ENCODE assay signal across 39 cellular contexts in the genomic region with DNA sequence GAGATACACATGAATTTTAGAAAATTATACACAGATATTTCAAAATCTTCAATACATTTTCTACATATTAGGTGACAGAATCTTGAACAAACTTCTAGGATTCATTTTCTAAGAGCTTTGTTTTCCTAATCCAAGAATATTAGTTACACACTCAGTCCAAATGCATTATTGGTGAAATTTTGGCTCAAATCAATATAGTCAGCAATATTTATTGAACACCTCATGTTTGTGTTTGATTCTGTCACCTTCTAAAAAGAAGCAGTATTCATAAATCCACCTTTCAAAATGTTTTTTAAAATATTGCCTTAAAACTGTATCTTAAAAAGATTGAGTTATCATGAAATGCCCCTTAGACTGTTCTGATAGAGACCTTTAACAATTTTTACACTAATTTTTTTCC. TPM values are rescaled to one million over a fixed set of nuclear protein-coding genes. Genes with fewer than 3 reads are reported as not detected.
"Had no signal": no experiment of that assay in that cellular context is flagged by ENCODE, and none has a peak within 500 bp of the region (broad histone marks: within the 10 kb centered on the region; RNA-seq: fewer than 3 reads in every experiment).

No MANE protein-coding gene starts in this region.

- H3K27me3 ChIP-seq: MG63 had no signal

- H3K4me3 ChIP-seq: MG63 had no signal

- DNase-seq: Kasumi-1, MG63, MM.1S, MV-4-11, NCI-H1048, NCI-H1092, NCI-H1092 treated with DMSO at 0.1 percent for 48 hours, NCI-H1105, NCI-H1105 treated with DMSO at 0.1 percent for 48 hours, NCI-H1417, NCI-H1417 treated with DMSO at 0.1 percent for 48 hours, NCI-H1436, NCI-H1436 treated with DMSO at 0.1 percent for 48 hours, NCI-H146, NCI-H1694, NCI-H1694 treated with DMSO at 0.1 percent for 48 hours, NCI-H187, NCI-H187 treated with DMSO at 0.1 percent for 48 hours, NCI-H1930, NCI-H2029, NCI-H2029 treated with DMSO at 0.1 percent for 48 hours, NCI-H2081, NCI-H2081 treated with DMSO at 0.1 percent for 48 hours, NCI-H2107, NCI-H2171, NCI-H2171 treated with DMSO at 0.1 percent for 48 hours, NCI-H2227 treated with DMSO at 0.1 percent for 48 hours, NCI-H226, NCI-H345, NCI-H446, NCI-H446 treated with DMSO at 0.1 percent for 48 hours, NCI-H510A, NCI-H510A treated with DMSO at 0.1 percent for 48 hours, NCI-H524, NCI-H524 treated with DMSO at 0.1 percent for 48 hours had no signal

- H3K9me3 ChIP-seq: MG63 had no signal

- H3K36me3 ChIP-seq: MG63 had no signal

RNA-seq across cellular contexts. Expression of gene KCNH7, which starts 40.2 kb away (rescaled TPM):
- total RNA-seq: LHCN-M2, M059J, MCF 10A, NCI-H460 had no signal
